2 cellular contexts compared by ENCODE assay signal in the genomic region with DNA sequence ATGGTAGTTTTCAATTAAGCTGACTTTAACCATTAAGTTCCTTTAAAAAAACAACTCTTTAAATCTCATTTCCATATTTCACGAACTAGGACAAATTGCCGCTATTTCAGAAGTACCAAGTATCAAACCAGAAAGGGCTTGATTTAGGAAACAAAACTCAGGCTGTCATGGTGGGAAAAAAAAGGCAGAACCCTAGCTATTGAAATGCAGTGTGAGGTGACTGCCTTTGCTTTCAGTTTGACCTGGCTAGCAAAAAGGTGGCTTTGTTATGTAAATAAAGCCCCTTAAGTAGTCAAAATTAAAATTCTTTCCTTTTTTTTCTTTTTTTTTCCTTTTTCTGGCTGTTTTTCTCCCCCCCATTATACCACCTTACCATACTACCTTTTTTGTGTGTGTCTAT.
TF ChIP-seq lines count a peak whose summit lies in the region.

No MANE protein-coding gene starts in this region.

TF ChIP-seq in GM23338, 12 proteins besides CTCF, POLR2A, EP300 and RAD21 (continued from another document):
- TF ChIP-seq, protein P1, sequence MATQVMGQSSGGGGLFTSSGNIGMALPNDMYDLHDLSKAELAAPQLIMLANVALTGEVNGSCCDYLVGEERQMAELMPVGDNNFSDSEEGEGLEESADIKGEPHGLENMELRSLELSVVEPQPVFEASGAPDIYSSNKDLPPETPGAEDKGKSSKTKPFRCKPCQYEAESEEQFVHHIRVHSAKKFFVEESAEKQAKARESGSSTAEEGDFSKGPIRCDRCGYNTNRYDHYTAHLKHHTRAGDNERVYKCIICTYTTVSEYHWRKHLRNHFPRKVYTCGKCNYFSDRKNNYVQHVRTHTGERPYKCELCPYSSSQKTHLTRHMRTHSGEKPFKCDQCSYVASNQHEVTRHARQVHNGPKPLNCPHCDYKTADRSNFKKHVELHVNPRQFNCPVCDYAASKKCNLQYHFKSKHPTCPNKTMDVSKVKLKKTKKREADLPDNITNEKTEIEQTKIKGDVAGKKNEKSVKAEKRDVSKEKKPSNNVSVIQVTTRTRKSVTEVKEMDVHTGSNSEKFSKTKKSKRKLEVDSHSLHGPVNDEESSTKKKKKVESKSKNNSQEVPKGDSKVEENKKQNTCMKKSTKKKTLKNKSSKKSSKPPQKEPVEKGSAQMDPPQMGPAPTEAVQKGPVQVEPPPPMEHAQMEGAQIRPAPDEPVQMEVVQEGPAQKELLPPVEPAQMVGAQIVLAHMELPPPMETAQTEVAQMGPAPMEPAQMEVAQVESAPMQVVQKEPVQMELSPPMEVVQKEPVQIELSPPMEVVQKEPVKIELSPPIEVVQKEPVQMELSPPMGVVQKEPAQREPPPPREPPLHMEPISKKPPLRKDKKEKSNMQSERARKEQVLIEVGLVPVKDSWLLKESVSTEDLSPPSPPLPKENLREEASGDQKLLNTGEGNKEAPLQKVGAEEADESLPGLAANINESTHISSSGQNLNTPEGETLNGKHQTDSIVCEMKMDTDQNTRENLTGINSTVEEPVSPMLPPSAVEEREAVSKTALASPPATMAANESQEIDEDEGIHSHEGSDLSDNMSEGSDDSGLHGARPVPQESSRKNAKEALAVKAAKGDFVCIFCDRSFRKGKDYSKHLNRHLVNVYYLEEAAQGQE (IDR thresholded peaks at IDR 0.05; ENCODE audit: unreplicated experiment): no peak

TF ChIP-seq in WTC11, 78 proteins besides CTCF, POLR2A, EP300 and RAD21 (continued from another document):
- TF ChIP-seq, protein P2, sequence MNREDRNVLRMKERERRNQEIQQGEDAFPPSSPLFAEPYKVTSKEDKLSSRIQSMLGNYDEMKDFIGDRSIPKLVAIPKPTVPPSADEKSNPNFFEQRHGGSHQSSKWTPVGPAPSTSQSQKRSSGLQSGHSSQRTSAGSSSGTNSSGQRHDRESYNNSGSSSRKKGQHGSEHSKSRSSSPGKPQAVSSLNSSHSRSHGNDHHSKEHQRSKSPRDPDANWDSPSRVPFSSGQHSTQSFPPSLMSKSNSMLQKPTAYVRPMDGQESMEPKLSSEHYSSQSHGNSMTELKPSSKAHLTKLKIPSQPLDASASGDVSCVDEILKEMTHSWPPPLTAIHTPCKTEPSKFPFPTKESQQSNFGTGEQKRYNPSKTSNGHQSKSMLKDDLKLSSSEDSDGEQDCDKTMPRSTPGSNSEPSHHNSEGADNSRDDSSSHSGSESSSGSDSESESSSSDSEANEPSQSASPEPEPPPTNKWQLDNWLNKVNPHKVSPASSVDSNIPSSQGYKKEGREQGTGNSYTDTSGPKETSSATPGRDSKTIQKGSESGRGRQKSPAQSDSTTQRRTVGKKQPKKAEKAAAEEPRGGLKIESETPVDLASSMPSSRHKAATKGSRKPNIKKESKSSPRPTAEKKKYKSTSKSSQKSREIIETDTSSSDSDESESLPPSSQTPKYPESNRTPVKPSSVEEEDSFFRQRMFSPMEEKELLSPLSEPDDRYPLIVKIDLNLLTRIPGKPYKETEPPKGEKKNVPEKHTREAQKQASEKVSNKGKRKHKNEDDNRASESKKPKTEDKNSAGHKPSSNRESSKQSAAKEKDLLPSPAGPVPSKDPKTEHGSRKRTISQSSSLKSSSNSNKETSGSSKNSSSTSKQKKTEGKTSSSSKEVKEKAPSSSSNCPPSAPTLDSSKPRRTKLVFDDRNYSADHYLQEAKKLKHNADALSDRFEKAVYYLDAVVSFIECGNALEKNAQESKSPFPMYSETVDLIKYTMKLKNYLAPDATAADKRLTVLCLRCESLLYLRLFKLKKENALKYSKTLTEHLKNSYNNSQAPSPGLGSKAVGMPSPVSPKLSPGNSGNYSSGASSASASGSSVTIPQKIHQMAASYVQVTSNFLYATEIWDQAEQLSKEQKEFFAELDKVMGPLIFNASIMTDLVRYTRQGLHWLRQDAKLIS (CRISPR knock-in tag; IDR thresholded peaks at IDR 0.05; ENCODE audit: borderline replicate concordance): no peak
- TF ChIP-seq ZNF219 (CRISPR knock-in tag; IDR thresholded peaks at IDR 0.05; ENCODE audit: borderline replicate concordance) (no peak), NR1H2 (CRISPR knock-in tag; IDR thresholded peaks at IDR 0.05) (no peak), SMAD4 (CRISPR knock-in tag; IDR thresholded peaks at IDR 0.05) (no peak), NFYB (CRISPR knock-in tag; conservative IDR thresholded peaks at IDR 0.05; ENCODE audit: low read depth) (no peak), ESRRA (CRISPR knock-in tag; IDR thresholded peaks at IDR 0.05; ENCODE audit: borderline replicate concordance) (no peak), RORB (CRISPR knock-in tag; IDR thresholded peaks at IDR 0.05) (no peak), FOXP1 (CRISPR knock-in tag; IDR thresholded peaks at IDR 0.05; ENCODE audit: borderline replicate concordance) (no peak), SOX15 (CRISPR knock-in tag; IDR thresholded peaks at IDR 0.05) (no peak), ZNF121 (CRISPR knock-in tag; IDR thresholded peaks at IDR 0.05) (no peak), GRHL2 (CRISPR knock-in tag; IDR thresholded peaks at IDR 0.05; ENCODE audit: insufficient replicate concordance, severe bottlenecking) (no peak), TEAD4 (CRISPR knock-in tag; IDR thresholded peaks at IDR 0.05) (no peak)
- TF ChIP-seq, protein P3, sequence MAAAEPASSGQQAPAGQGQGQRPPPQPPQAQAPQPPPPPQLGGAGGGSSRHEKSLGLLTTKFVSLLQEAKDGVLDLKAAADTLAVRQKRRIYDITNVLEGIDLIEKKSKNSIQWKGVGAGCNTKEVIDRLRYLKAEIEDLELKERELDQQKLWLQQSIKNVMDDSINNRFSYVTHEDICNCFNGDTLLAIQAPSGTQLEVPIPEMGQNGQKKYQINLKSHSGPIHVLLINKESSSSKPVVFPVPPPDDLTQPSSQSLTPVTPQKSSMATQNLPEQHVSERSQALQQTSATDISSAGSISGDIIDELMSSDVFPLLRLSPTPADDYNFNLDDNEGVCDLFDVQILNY (CRISPR knock-in tag; IDR thresholded peaks at IDR 0.05): no peak
